3 cellular contexts compared by ENCODE assay signal in genomic region chr3:169255506-169255905, GRCh38.
"Had no signal": no experiment of that assay in that cellular context is flagged by ENCODE, and none has a peak within 500 bp of the region (broad histone marks: within the 10 kb centered on the region; RNA-seq: fewer than 3 reads in every experiment).

No MANE protein-coding gene starts in this region.

- DNase-seq: GDM1, GF-D8 had no signal

- H3K4me3 ChIP-seq: GM12878 had no signal

- ATAC-seq: GM12878 had no signal
